27 cellular contexts compared by ENCODE assay signal in the genomic region with DNA sequence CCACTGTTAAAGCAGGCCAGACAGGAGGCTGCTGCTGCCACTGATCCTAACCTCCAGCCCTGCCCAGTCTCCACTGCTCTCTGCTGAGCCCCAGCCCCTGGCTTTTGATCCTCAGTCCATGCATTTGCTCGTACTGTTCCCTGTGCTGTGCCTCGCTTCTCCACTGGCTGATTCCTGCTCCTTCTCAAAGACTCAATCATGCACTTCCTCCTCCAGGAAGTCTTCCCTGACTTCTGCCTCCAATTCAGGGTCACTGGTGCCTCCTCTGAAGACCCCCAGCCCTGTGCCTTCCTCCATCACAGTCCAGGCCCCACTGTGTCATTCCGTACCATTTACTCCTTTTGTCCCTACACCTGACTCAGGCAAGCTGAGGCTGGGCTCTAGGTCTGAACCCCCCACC.
"Had no signal": no experiment of that assay in that cellular context is flagged by ENCODE, and none has a peak within 500 bp of the region (broad histone marks: within the 10 kb centered on the region; RNA-seq: fewer than 3 reads in every experiment).

No MANE protein-coding gene starts in this region.

- H3K9me3 Mint-ChIP-seq: natural killer cell; stimulated activated naive CD8-positive, alpha-beta T cell treated with anti-CD3 and anti-CD28 coated beads, Interleukin-15, Interleukin-2, amounts not matched to agents 100 ng/mL and 50 ng/mL, for 24 hours; type B pancreatic cell had no signal

- H3K27me3 ChIP-seq: pancreas, right atrium auricular region, right lobe of liver, sigmoid colon, suprapubic skin, testis, transverse colon, upper lobe of right lung, uterus had no signal

- H3K4me3 Mint-ChIP-seq: naive thymus-derived CD4-positive, alpha-beta T cell; natural killer cell; nephron; stimulated activated naive B cell treated with anti-CD40 and anti-IgM and Interleukin-4, amounts not matched to agents 10 μg/mL and 1 μg/mL and 100 μg/mL, for 72 hours; stimulated activated naive CD8-positive, alpha-beta T cell treated with anti-CD3 and anti-CD28 coated beads, Interleukin-15, Interleukin-2, amounts not matched to agents 100 ng/mL and 50 ng/mL, for 24 hours; type B pancreatic cell had no signal

- H3K4me3 ChIP-seq: pancreas, prostate gland, right atrium auricular region, right lobe of liver, sigmoid colon, suprapubic skin, testis, tibial artery, transverse colon, upper lobe of right lung, uterus had no signal

- FAIRE-seq: pancreas, small intestine had no signal

- ATAC-seq: naive thymus-derived CD4-positive, alpha-beta T cell; natural killer cell; pancreas; right lobe of liver; stimulated activated naive B cell treated with anti-CD40 and anti-IgM and Interleukin-4, amounts not matched to agents 10 μg/mL and 1 μg/mL and 100 μg/mL, for 72 hours; upper lobe of right lung had no signal

- H3K27ac ChIP-seq: pancreas, prostate gland, right atrium auricular region, right lobe of liver, sigmoid colon, suprapubic skin, testis, tibial artery, transverse colon, upper lobe of right lung, uterus had no signal

- H3K4me1 ChIP-seq: pancreas, prostate gland, right atrium auricular region, sigmoid colon, suprapubic skin, tibial artery, transverse colon, upper lobe of right lung, uterus had no signal

- H3K27me3 Mint-ChIP-seq: stimulated activated naive CD8-positive, alpha-beta T cell treated with anti-CD3 and anti-CD28 coated beads, Interleukin-15, Interleukin-2, amounts not matched to agents 100 ng/mL and 50 ng/mL, for 24 hours had no signal

- H3K27ac Mint-ChIP-seq: nephron; stimulated activated naive B cell treated with anti-CD40 and anti-IgM and Interleukin-4, amounts not matched to agents 10 μg/mL and 1 μg/mL and 100 μg/mL, for 72 hours; stimulated activated naive CD8-positive, alpha-beta T cell treated with anti-CD3 and anti-CD28 coated beads, Interleukin-15, Interleukin-2, amounts not matched to agents 100 ng/mL and 50 ng/mL, for 24 hours; type B pancreatic cell had no signal

- H3K36me3 ChIP-seq: pancreas, prostate gland, right atrium auricular region, right lobe of liver, sigmoid colon, suprapubic skin, tibial artery, transverse colon, upper lobe of right lung, uterus had no signal

- DNase-seq: naive thymus-derived CD4-positive, alpha-beta T cell; natural killer cell; occipital lobe; pancreas; retina; sigmoid colon; small intestine; stimulated activated CD4-positive, alpha-beta T cell treated with anti-CD3 and anti-CD28 coated beads, Interleukin-15, amount 100 ng/mL, for 24 hours; stimulated activated CD4-positive, alpha-beta T cell treated with anti-CD3 and anti-CD28 coated beads, Interleukin-2, amount 100 ng/mL, for 24 hours; stimulated activated CD4-positive, alpha-beta T cell treated with anti-CD3 and anti-CD28 coated beads, Interleukin-2, amount 100 ng/mL, for 48 hours; stimulated activated CD4-positive, alpha-beta T cell treated with anti-CD3 and anti-CD28 coated beads, Interleukin-4, amount 100 ng/mL, for 4 hours; stimulated activated CD8-positive, alpha-beta memory T cell treated with anti-CD3 and anti-CD28 coated beads, Interleukin-4, amount 100 ng/mL, for 48 hours; stimulated activated naive B cell treated with anti-CD40 and anti-IgM and Interleukin-4, amounts not matched to agents 10 μg/mL and 1 μg/mL and 100 μg/mL, for 72 hours; stimulated activated naive CD4-positive, alpha-beta T cell treated with Interleukin-2 at 50 U/mL for 16 hours; substantia nigra; testis; tibial artery; transverse colon; upper lobe of right lung; uterus had no signal

- H3K9me3 ChIP-seq: pancreas, prostate gland, right atrium auricular region, right lobe of liver, sigmoid colon, suprapubic skin, testis, tibial artery, transverse colon, upper lobe of right lung, uterus had no signal

- H3K4me1 Mint-ChIP-seq: nephron; stimulated activated naive B cell treated with anti-CD40 and anti-IgM and Interleukin-4, amounts not matched to agents 10 μg/mL and 1 μg/mL and 100 μg/mL, for 72 hours had no signal

- H3K36me3 Mint-ChIP-seq: naive thymus-derived CD4-positive, alpha-beta T cell; natural killer cell; stimulated activated naive B cell treated with anti-CD40 and anti-IgM and Interleukin-4, amounts not matched to agents 10 μg/mL and 1 μg/mL and 100 μg/mL, for 72 hours had no signal
